In the genomic region with DNA sequence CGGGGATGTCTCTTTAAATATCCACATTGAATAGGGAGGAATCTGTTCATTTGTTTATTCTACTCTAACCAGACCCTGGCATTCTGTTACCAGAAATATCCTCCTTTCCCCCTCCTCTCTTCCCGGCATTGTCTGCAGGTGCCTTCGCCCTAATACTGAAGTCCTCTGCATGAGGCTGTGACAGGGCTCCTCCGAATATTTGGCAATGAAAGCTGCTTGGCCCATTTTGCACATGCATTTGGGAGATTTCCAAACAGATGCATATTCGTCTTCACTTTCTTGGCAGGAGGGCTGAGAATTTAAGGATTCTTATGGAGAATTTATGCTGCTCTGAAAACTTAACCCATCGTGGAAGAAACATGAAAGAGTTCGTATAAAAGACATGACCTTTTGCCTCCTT, we compare ENCODE assay signal across 23 cellular contexts.
DNase-seq lines count a peak whose midpoint lies in the region; ATAC-seq and TF ChIP-seq lines count a peak whose summit lies in the region.
"Had no signal": no experiment of that assay in that cellular context is flagged by ENCODE, and none has a peak within 500 bp of the region (broad histone marks: within the 10 kb centered on the region; RNA-seq: fewer than 3 reads in every experiment).

No MANE protein-coding gene starts in this region.

- no peak overlapping the region for H3K27ac Mint-ChIP-seq in activated CD8-positive, alpha-beta T cell treated with anti-CD3 and anti-CD28 coated beads, Interleukin-2, amount 10 ng/mL, durations not matched to agents 7 days and 5 days
- H3K27ac Mint-ChIP-seq: activated CD8-positive, alpha-beta T cell treated with anti-CD3 and anti-CD28 coated beads for 36 hours; activated naive CD8-positive, alpha-beta T cell; mesothelial cell of epicardium; stimulated activated memory B cell treated with anti-CD40 and anti-IgM and Interleukin-4, amounts not matched to agents 10 μg/mL and 1 μg/mL and 100 μg/mL, for 72 hours; T-helper 1 cell treated with Interleukin-12 subunit alpha and Interleukin-12 subunit beta and Interleukin-4 antibody, amounts not matched to agents 30 μg/mL and 1 μg/mL, for 36 hours had no signal

- no peaks in the 10 kb centered on the region for H3K27me3 Mint-ChIP-seq in activated CD8-positive, alpha-beta T cell treated with anti-CD3 and anti-CD28 coated beads, Interleukin-2, amount 10 ng/mL, durations not matched to agents 7 days and 5 days (ENCODE audit: low read depth)
- H3K27me3 Mint-ChIP-seq: activated CD8-positive, alpha-beta T cell treated with anti-CD3 and anti-CD28 coated beads for 36 hours; activated naive CD8-positive, alpha-beta T cell; stimulated activated memory B cell treated with anti-CD40 and anti-IgM and Interleukin-4, amounts not matched to agents 10 μg/mL and 1 μg/mL and 100 μg/mL, for 72 hours had no signal

- H3K4me3 ChIP-seq in choroid plexus epithelial cell (ENCODE audit: low read depth, low read length) (no peak overlapping the region), iPS-18a (ENCODE audit: low read length) (peak overlapping the region; percentile 17)
- H3K4me3 ChIP-seq: BLaER1 treated with 17β-estradiol and CSF1 and Interleukin-3, amounts not matched to agents 10 nM and 100 nM; heart right ventricle had no signal

- no peak overlapping the region for H3K4me3 Mint-ChIP-seq in activated CD8-positive, alpha-beta T cell treated with anti-CD3 and anti-CD28 coated beads, Interleukin-2, amount 10 ng/mL, durations not matched to agents 7 days and 5 days
- H3K4me3 Mint-ChIP-seq: activated CD8-positive, alpha-beta T cell treated with anti-CD3 and anti-CD28 coated beads for 36 hours; activated naive CD8-positive, alpha-beta T cell; mesothelial cell of epicardium; stimulated activated memory B cell treated with anti-CD40 and anti-IgM and Interleukin-4, amounts not matched to agents 10 μg/mL and 1 μg/mL and 100 μg/mL, for 72 hours; T-helper 1 cell treated with Interleukin-12 subunit alpha and Interleukin-12 subunit beta and Interleukin-4 antibody, amounts not matched to agents 30 μg/mL and 1 μg/mL, for 36 hours had no signal

- no peak for TF ChIP-seq CTCF in choroid plexus epithelial cell (conservative IDR thresholded peaks at IDR 0.05; ENCODE audit: low read depth, low read length)

- H3K9me3 ChIP-seq in iPS-18a (ENCODE audit: control insufficient read depth, low read depth, low read length), result no peaks in the 10 kb centered on the region
- H3K9me3 ChIP-seq: heart right ventricle had no signal

- ATAC-seq in HG02798 (IDR thresholded peaks at IDR 0.05; ENCODE audit: poor library complexity, unreplicated experiment) (no peak), GM21528 (IDR thresholded peaks at IDR 0.05; ENCODE audit: low FRiP score, unreplicated experiment) (no peak)
- ATAC-seq in activated CD8-positive, alpha-beta T cell treated with anti-CD3 and anti-CD28 coated beads, Interleukin-2, amount 10 ng/mL, durations not matched to agents 7 days and 5 days, result no peak
- ATAC-seq: activated CD8-positive, alpha-beta T cell treated with anti-CD3 and anti-CD28 coated beads for 36 hours; esophagus mucosa; stimulated activated memory B cell treated with anti-CD40 and anti-IgM and Interleukin-4, amounts not matched to agents 10 μg/mL and 1 μg/mL and 100 μg/mL, for 72 hours had no signal

- peaks cover 42% of the 10 kb centered on the region for H3K4me1 ChIP-seq in iPS-18a (ENCODE audit: control insufficient read depth, low read depth, low read length)

- no peaks in the 10 kb centered on the region for H3K9me3 Mint-ChIP-seq in activated CD8-positive, alpha-beta T cell treated with anti-CD3 and anti-CD28 coated beads, Interleukin-2, amount 10 ng/mL, durations not matched to agents 7 days and 5 days (ENCODE audit: insufficient read depth)
- H3K9me3 Mint-ChIP-seq: activated CD8-positive, alpha-beta T cell treated with anti-CD3 and anti-CD28 coated beads for 36 hours; stimulated activated memory B cell treated with anti-CD40 and anti-IgM and Interleukin-4, amounts not matched to agents 10 μg/mL and 1 μg/mL and 100 μg/mL, for 72 hours; T-helper 1 cell treated with Interleukin-12 subunit alpha and Interleukin-12 subunit beta and Interleukin-4 antibody, amounts not matched to agents 30 μg/mL and 1 μg/mL, for 36 hours had no signal

- H3K36me3 ChIP-seq in iPS-18a (ENCODE audit: control insufficient read depth, low read depth, low read length), result no peaks in the 10 kb centered on the region
- H3K36me3 ChIP-seq: BLaER1 treated with 17β-estradiol and CSF1 and Interleukin-3, amounts not matched to agents 10 nM and 100 nM; heart right ventricle had no signal

- POLR2A ChIA-PET in activated CD8-positive, alpha-beta T cell treated with anti-CD3 and anti-CD28 coated beads, Interleukin-2, amount 10 ng/mL, durations not matched to agents 7 days and 5 days (lab: Charles Lee), result no interaction called here

- H3K27ac ChIP-seq in iPS-18a (ENCODE audit: low read length), result peak overlapping the region; percentile 10
- H3K27ac ChIP-seq in substantia nigra (ENCODE audit: low read depth, low read length, poor library complexity, severe bottlenecking), result peak overlapping the region; percentile 93
- H3K27ac ChIP-seq: BLaER1 treated with 17β-estradiol and CSF1 and Interleukin-3, amounts not matched to agents 10 nM and 100 nM; heart right ventricle had no signal

- no peaks in the 10 kb centered on the region for H3K27me3 ChIP-seq in iPS-18a (ENCODE audit: control insufficient read depth, insufficient read depth, low read length)
- H3K27me3 ChIP-seq: BLaER1 treated with 17β-estradiol and CSF1 and Interleukin-3, amounts not matched to agents 10 nM and 100 nM; heart right ventricle had no signal

- DNase-seq in NCI-H146 (lab: John Stamatoyannopoulos, UW), result peak; percentile 17
- DNase-seq in NCI-H146 treated with DMSO at 0.1 percent for 48 hours (lab: John Stamatoyannopoulos, UW; ENCODE audit: unreplicated experiment), result no peak
- peak; percentile 16 for DNase-seq in choroid plexus epithelial cell (ENCODE audit: low read depth)
- DNase-seq in substantia nigra (lab: John Stamatoyannopoulos, UW), result peak in 1 of 49 donors; percentile 16
- no peak for DNase-seq in activated CD8-positive, alpha-beta T cell treated with anti-CD3 and anti-CD28 coated beads, Interleukin-2, amount 10 ng/mL, durations not matched to agents 7 days and 5 days
- DNase-seq: activated CD8-positive, alpha-beta T cell treated with anti-CD3 and anti-CD28 coated beads for 36 hours; activated T-cell treated with anti-CD3 and anti-CD28 coated beads, Interleukin-2, amount 50 U/mL, for 48 hours; DMS153; heart right ventricle; KG1; NCI-H2029; NCI-H524; retina; SHP77 treated with DMSO at 0.1 percent for 48 hours had no signal

- no peak overlapping the region for H3K9ac ChIP-seq in iPS-18a (ENCODE audit: low read length)
- H3K9ac ChIP-seq: BLaER1 treated with 17β-estradiol and CSF1 and Interleukin-3, amounts not matched to agents 10 nM and 100 nM had no signal

- H3K4me1 Mint-ChIP-seq in activated CD8-positive, alpha-beta T cell treated with anti-CD3 and anti-CD28 coated beads, Interleukin-2, amount 10 ng/mL, durations not matched to agents 7 days and 5 days (ENCODE audit: low read depth), result no peaks in the 10 kb centered on the region
- H3K4me1 Mint-ChIP-seq: stimulated activated memory B cell treated with anti-CD40 and anti-IgM and Interleukin-4, amounts not matched to agents 10 μg/mL and 1 μg/mL and 100 μg/mL, for 72 hours had no signal

- CTCF ChIA-PET in activated CD8-positive, alpha-beta T cell treated with anti-CD3 and anti-CD28 coated beads, Interleukin-2, amount 10 ng/mL, durations not matched to agents 7 days and 5 days (lab: Charles Lee), result no interaction called here

- no peaks in the 10 kb centered on the region for H3K36me3 Mint-ChIP-seq in activated CD8-positive, alpha-beta T cell treated with anti-CD3 and anti-CD28 coated beads, Interleukin-2, amount 10 ng/mL, durations not matched to agents 7 days and 5 days (ENCODE audit: low read depth)
- H3K36me3 Mint-ChIP-seq: activated naive CD8-positive, alpha-beta T cell; stimulated activated memory B cell treated with anti-CD40 and anti-IgM and Interleukin-4, amounts not matched to agents 10 μg/mL and 1 μg/mL and 100 μg/mL, for 72 hours had no signal

Comparison
In these comparisons a context has a peak if more than half of its experiments do, and no peak if none do; other contexts are left out.
1. DNase-seq: peak in NCI-H146 (single experiment) and choroid plexus epithelial cell (single experiment); none in NCI-H146 treated with DMSO at 0.1 percent for 48 hours (single experiment) and activated CD8-positive, alpha-beta T cell treated with anti-CD3 and anti-CD28 coated beads, Interleukin-2, amount 10 ng/mL, durations not matched to agents 7 days and 5 days (single experiment).